11 cellular contexts compared by ENCODE assay signal in genomic region chr1:62625415-62625814, GRCh38. TPM values are rescaled to one million over a fixed set of nuclear protein-coding genes. Genes with fewer than 3 reads are reported as not detected.
DNase-seq lines count a peak whose midpoint lies in the region; ATAC-seq lines count a peak whose summit lies in the region.
"Had no signal": no experiment of that assay in that cellular context is flagged by ENCODE, and none has a peak within 500 bp of the region (broad histone marks: within the 10 kb centered on the region; RNA-seq: fewer than 3 reads in every experiment).

No MANE protein-coding gene starts in this region.

- H3K18ac ChIP-seq in mesenchymal stem cell (ENCODE audit: low read depth in 1 of 2, low read length in 2 of 2) = no peak overlapping the region

- H3K4me2 ChIP-seq in mesenchymal stem cell (ENCODE audit: low read length, poor library complexity, severe bottlenecking) = no peak overlapping the region

- H3K9ac ChIP-seq in mesenchymal stem cell (ENCODE audit: low read length) = no peak overlapping the region

- H3K9me3 Mint-ChIP-seq in effector memory CD8-positive, alpha-beta T cell = no peaks in the 10 kb centered on the region

- no peaks in the 10 kb centered on the region for H3K27me3 ChIP-seq in mesenchymal stem cell (ENCODE audit: control insufficient read depth in 1 of 2, insufficient read depth in 1 of 2, low read length in 2 of 2)

- no peaks in the 10 kb centered on the region for H3K4me1 Mint-ChIP-seq in effector memory CD8-positive, alpha-beta T cell (ENCODE audit: low read depth in 2 of 2)

- H3K4me1 ChIP-seq in mesenchymal stem cell (ENCODE audit: control insufficient read depth, insufficient read depth, low read depth, low read length) = peaks cover 3% of the 10 kb centered on the region

- WGBS in mesenchymal stem cell = no CpG with 5 or more reads among the region's 1 CpG

- H3K23ac ChIP-seq in mesenchymal stem cell (ENCODE audit: low read length in 2 of 2) = no peak overlapping the region

- no peak overlapping the region for H2AFZ ChIP-seq in mesenchymal stem cell (ENCODE audit: low read depth, low read length)

- no peak overlapping the region for H3K27ac Mint-ChIP-seq in effector memory CD8-positive, alpha-beta T cell

- no peak overlapping the region for H3K4ac ChIP-seq in mesenchymal stem cell (ENCODE audit: low read depth in 1 of 2, low read length in 2 of 2)

- H3K79me1 ChIP-seq in mesenchymal stem cell (replicated peaks; ENCODE audit: low read length, poor library complexity, severe bottlenecking) = peaks cover 4% of the 10 kb centered on the region

- H3K9me3 ChIP-seq in mesenchymal stem cell (ENCODE audit: control insufficient read depth, low read length) = no peaks in the 10 kb centered on the region

- no peak overlapping the region for H4K91ac ChIP-seq in mesenchymal stem cell (ENCODE audit: low read length)

- H3K36me3 Mint-ChIP-seq in effector memory CD8-positive, alpha-beta T cell (ENCODE audit: insufficient read depth) = no peaks in the 10 kb centered on the region

- no peak overlapping the region for H2BK15ac ChIP-seq in mesenchymal stem cell (ENCODE audit: low read depth, poor library complexity, severe bottlenecking)

- H3K27ac ChIP-seq in mesenchymal stem cell (ENCODE audit: low read length, poor library complexity, severe bottlenecking) = no peak overlapping the region

- no peak overlapping the region for H3K4me3 Mint-ChIP-seq in effector memory CD8-positive, alpha-beta T cell

- ATAC-seq in GM18520 (IDR thresholded peaks at IDR 0.05; ENCODE audit: unreplicated experiment) (peak; percentile 35), HG02759 (IDR thresholded peaks at IDR 0.05; ENCODE audit: unreplicated experiment) (peak; percentile 54)
- ATAC-seq in effector memory CD8-positive, alpha-beta T cell (replicated peaks) = no peak

- H2AK5ac ChIP-seq in mesenchymal stem cell (ENCODE audit: low read length, severe bottlenecking) = no peak overlapping the region

- H3K27me3 Mint-ChIP-seq in effector memory CD8-positive, alpha-beta T cell = no peaks in the 10 kb centered on the region

- no peak overlapping the region for H3K4me3 ChIP-seq in mesenchymal stem cell (ENCODE audit: insufficient read depth in 1 of 2, low read depth in 1 of 2, low read length in 2 of 2)

- H3K14ac ChIP-seq in mesenchymal stem cell (ENCODE audit: low read length in 2 of 2) = no peak overlapping the region

- H2BK12ac ChIP-seq in mesenchymal stem cell (ENCODE audit: low read length in 2 of 2) = no peak overlapping the region

- H4K8ac ChIP-seq in mesenchymal stem cell (ENCODE audit: low read length) = no peak overlapping the region

- no peak overlapping the region for H2BK5ac ChIP-seq in mesenchymal stem cell (ENCODE audit: low read depth, low read length, poor library complexity, severe bottlenecking)

- H2BK120ac ChIP-seq in mesenchymal stem cell (ENCODE audit: low read depth, low read length) = no peak overlapping the region

- peak; percentile 78 for DNase-seq in MV-4-11 (lab: John Stamatoyannopoulos, UW)
- peak; percentile 58 for DNase-seq in mesenchymal stem cell
- no peak for DNase-seq in GDM1 (lab: John Stamatoyannopoulos, UW)
- DNase-seq in EL = no peak
- no peak for DNase-seq in UCSD-AML1 (lab: John Stamatoyannopoulos, UW; ENCODE audit: unreplicated experiment)
- no peak for DNase-seq in effector memory CD8-positive, alpha-beta T cell
- DNase-seq: activated gamma-delta T cell, cortex of kidney, NCI-H446 had no signal

- H3K36me3 ChIP-seq in mesenchymal stem cell (ENCODE audit: control insufficient read depth in 1 of 2, insufficient read depth in 2 of 2, low read depth in 1 of 2, low read length in 2 of 2) = peaks cover 3 to 36% of the 10 kb centered on the region in 2 experiments

RNA-seq across cellular contexts. Expression of gene ANGPTL3, which starts 28.1 kb away (rescaled TPM):
- not detected for polyA plus RNA-seq in mesenchymal stem cell (2013, experiment 1 of 2)
- polyA plus RNA-seq in mesenchymal stem cell (2013, experiment 2 of 2) = not detected

Comparison
In these comparisons a context has a peak if more than half of its experiments do, and no peak if none do; other contexts are left out.
1. DNase-seq: peak in MV-4-11 (single experiment) and mesenchymal stem cell (single experiment); none in GDM1 (single experiment), EL (single experiment), UCSD-AML1 (single experiment) and effector memory CD8-positive, alpha-beta T cell (0 of 3).